ENCODE assay signal across 26 cellular contexts in the genomic region with DNA sequence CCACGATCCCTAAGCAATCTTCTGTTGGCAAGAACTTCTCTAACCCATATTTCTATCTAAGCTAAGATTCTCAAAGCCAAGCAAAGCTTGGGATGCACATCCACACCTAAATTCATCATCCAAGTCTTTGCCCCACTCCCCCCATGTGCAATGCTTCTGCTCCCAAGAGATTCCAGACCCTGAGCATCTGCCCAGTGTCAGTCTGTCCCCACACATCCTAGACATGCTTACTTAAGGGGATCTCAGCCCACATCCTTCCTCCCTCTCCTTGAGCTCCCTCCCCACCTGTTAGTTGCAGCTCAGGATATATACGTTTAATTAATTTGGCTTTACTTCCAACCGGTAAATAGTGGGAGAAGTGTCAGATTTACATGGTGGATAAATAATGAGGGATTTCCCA.
"Had no signal": no experiment of that assay in that cellular context is flagged by ENCODE, and none has a peak within 500 bp of the region (broad histone marks: within the 10 kb centered on the region; RNA-seq: fewer than 3 reads in every experiment).

No MANE protein-coding gene starts in this region.

- H3K4me1 ChIP-seq: stomach, suprapubic skin, testis, thyroid gland, tibial artery, tibial nerve, transverse colon, upper lobe of left lung, upper lobe of right lung, uterus, vagina had no signal

- ATAC-seq: stimulated activated effector memory CD8-positive, alpha-beta T cell treated with anti-CD3 and anti-CD28 coated beads, Interleukin-12 subunit alpha, Interleukin-12 subunit beta, amount 100 ng/mL, for 72 hours; stimulated activated memory B cell treated with anti-CD40 and anti-IgM and Interleukin-4, amounts not matched to agents 10 μg/mL and 1 μg/mL and 100 μg/mL, for 72 hours; stimulated activated naive B cell treated with anti-CD40 and anti-IgM and Interleukin-4, amounts not matched to agents 10 μg/mL and 1 μg/mL and 100 μg/mL, for 72 hours; stimulated activated naive CD8-positive, alpha-beta T cell treated with anti-CD3 and anti-CD28 coated beads, Interleukin-15, amount 100 ng/mL, for 72 hours; stimulated activated naive CD8-positive, alpha-beta T cell treated with anti-CD3 and anti-CD28 coated beads, Interleukin-15, Interleukin-2, amounts not matched to agents 100 U/mL and 50 U/mL, for 24 hours; upper lobe of right lung had no signal

- H3K36me3 ChIP-seq: stomach, suprapubic skin, thoracic aorta, thyroid gland, tibial artery, tibial nerve, transverse colon, upper lobe of left lung, upper lobe of right lung, uterus, vagina had no signal

- H3K27me3 ChIP-seq: testis, thyroid gland, tibial artery, tibial nerve, transverse colon, upper lobe of left lung, upper lobe of right lung, uterus, vagina had no signal

- H3K27ac ChIP-seq: stomach, suprapubic skin, testis, thoracic aorta, thyroid gland, tibial artery, tibial nerve, transverse colon, upper lobe of left lung, upper lobe of right lung, uterus, vagina had no signal

- DNase-seq: stimulated activated CD4-positive, alpha-beta T cell treated with anti-CD3 and anti-CD28 coated beads, Interleukin-2, amount 100 ng/mL, for 48 hours; stimulated activated CD4-positive, alpha-beta T cell treated with anti-CD3 and anti-CD28 coated beads, Interleukin-4, amount 100 ng/mL, for 1 hour; stimulated activated CD4-positive, alpha-beta T cell treated with anti-CD3 and anti-CD28 coated beads, Interleukin-4, amount 100 ng/mL, for 24 hours; stimulated activated CD4-positive, alpha-beta T cell treated with anti-CD3 and anti-CD28 coated beads, Interleukin-4, amount 100 ng/mL, for 4 hours; stimulated activated CD8-positive, alpha-beta memory T cell treated with anti-CD3 and anti-CD28 coated beads, Interleukin-4, amount 100 ng/mL, for 48 hours; stimulated activated naive B cell treated with anti-CD40 and anti-IgM and Interleukin-4, amounts not matched to agents 10 μg/mL and 1 μg/mL and 100 μg/mL, for 72 hours; stimulated activated naive CD4-positive, alpha-beta T cell; stimulated activated naive CD4-positive, alpha-beta T cell treated with Interleukin-2 at 50 U/mL for 16 hours; stimulated activated naive CD8-positive, alpha-beta T cell treated with anti-CD3 and anti-CD28 coated beads, Interleukin-15, amount 100 ng/mL, for 72 hours; stimulated activated naive CD8-positive, alpha-beta T cell treated with anti-CD3 and anti-CD28 coated beads, Interleukin-15, Interleukin-2, amounts not matched to agents 100 U/mL and 50 U/mL, for 24 hours; stomach; substantia nigra; testis; thyroid gland; tibial artery; transverse colon; trophoblast cell; upper lobe of left lung; upper lobe of right lung; uterus had no signal

- H3K9me3 ChIP-seq: stomach, suprapubic skin, testis, thoracic aorta, thyroid gland, tibial artery, tibial nerve, transverse colon, upper lobe of left lung, upper lobe of right lung, uterus, vagina had no signal

- H3K4me3 ChIP-seq: stomach, suprapubic skin, testis, thoracic aorta, thyroid gland, tibial artery, tibial nerve, transverse colon, upper lobe of left lung, upper lobe of right lung, uterus, vagina had no signal
